Comparison of ENCODE assay signal across 4 cellular contexts in the genomic region with DNA sequence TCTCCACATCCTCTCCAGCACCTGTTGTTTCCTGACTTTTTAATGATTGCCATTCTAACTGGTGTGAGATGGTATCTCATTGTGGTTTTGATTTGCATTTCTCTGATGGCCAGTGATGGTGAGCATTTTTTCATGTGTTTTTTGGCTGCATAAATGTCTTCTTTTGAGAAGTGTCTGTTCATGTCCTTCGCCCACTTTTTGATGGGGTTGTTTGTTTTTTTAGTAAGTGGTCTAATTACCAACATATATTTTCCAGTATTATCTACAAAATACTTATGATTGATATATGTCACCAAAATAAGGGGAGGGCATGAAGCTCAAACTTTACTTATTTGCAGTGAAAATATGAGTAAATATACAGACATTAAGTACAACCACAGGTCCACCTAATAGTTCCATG. TPM values are rescaled to one million over a fixed set of nuclear protein-coding genes. Genes with fewer than 3 reads are reported as not detected.
"Had no signal": no experiment of that assay in that cellular context is flagged by ENCODE, and none has a peak within 500 bp of the region (broad histone marks: within the 10 kb centered on the region; RNA-seq: fewer than 3 reads in every experiment).

No MANE protein-coding gene starts in this region.

RNA-seq across cellular contexts. Expression of gene FBLL1, which starts 45.1 kb away (rescaled TPM):
- total RNA-seq: naive thymus-derived CD8-positive, alpha-beta T cell; natural killer cell; right cardiac atrium had no signal
- polyA plus RNA-seq: naive thymus-derived CD4-positive, alpha-beta T cell; naive thymus-derived CD8-positive, alpha-beta T cell had no signal
